Comparison of ENCODE assay signal across 14 cellular contexts in the genomic region with DNA sequence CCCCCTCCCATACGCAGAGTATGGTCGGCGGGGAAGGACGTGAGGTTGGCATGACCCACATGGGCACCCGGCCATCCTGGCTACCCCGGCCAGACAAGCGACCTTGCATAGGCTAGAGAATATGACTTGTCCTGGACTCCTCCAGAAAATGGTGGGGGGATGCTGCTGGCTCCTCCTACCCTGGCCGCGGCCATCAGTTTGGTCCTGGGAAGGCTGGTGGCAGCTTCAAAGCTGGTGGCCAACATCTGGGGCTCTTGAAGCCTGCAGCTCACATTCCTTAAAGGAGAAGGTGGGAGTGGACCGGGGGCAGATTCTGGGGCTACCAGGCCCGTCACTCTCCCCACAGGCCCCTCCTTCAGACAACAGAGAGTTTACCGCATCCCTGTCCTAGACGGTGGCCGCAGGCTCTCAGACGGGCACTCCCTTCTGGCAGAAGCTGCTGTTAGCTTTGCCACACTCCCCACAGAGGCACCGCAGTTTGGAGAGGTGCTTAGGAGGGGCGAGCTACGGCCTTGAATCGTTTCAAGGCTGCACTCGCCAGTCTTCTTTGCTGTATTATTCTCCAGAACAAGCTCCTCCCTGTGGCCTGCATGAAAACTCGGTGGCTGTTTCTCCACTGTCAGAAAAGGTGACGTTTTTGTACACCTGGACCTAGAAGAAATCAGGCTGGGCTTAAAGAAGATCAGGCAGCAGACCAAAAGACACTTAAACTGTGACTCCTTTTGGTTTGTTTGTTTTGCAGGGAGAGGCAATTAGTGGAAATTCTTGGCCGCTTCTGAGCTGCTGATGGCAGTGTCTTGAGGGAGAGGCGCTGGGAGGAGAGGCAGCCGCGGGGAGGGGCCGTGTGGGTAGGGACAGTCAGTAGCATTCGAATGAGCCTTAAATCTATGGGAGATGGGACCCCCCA.
DNase-seq lines count a peak whose midpoint lies in the region; ATAC-seq, FAIRE-seq and TF ChIP-seq lines count a peak whose summit lies in the region.
"Had no signal": no experiment of that assay in that cellular context is flagged by ENCODE, and none has a peak within 500 bp of the region (broad histone marks: within the 10 kb centered on the region; RNA-seq: fewer than 3 reads in every experiment).

No MANE protein-coding gene starts in this region.

- H3K27ac ChIP-seq in RWPE2 (ENCODE audit: poor library complexity, severe bottlenecking) = no peak overlapping the region
- H3K27ac ChIP-seq: left ventricle myocardium inferior, SK-N-MC had no signal

- TF ChIP-seq CTCF in activated CD8-positive, alpha-beta T cell treated with anti-CD3 and anti-CD28 coated beads for 36 hours (IDR thresholded peaks at IDR 0.05) = no peak
- TF ChIP-seq CTCF in RWPE2 (IDR thresholded peaks at IDR 0.05; ENCODE audit: poor library complexity, severe bottlenecking) (peak; percentile 29), type B pancreatic cell (conservative IDR thresholded peaks at IDR 0.05) (no peak)

- ATAC-seq in activated CD8-positive, alpha-beta T cell treated with anti-CD3 and anti-CD28 coated beads, Interleukin-2, amount 10 ng/mL, durations not matched to agents 7 days and 5 days = no peak
- no peak for ATAC-seq in activated CD8-positive, alpha-beta T cell treated with anti-CD3 and anti-CD28 coated beads for 36 hours
- peak; percentile 15; the same call in 1 of the 3 replicates for ATAC-seq in RWPE2 (ENCODE audit: low read depth)
- peak; percentile 70 for ATAC-seq in left colon
- no peak for ATAC-seq in stimulated activated naive CD8-positive, alpha-beta T cell treated with anti-CD3 and anti-CD28 coated beads, Interleukin-15, amount 100 ng/mL, for 72 hours

- no peaks in the 10 kb centered on the region for H3K36me3 Mint-ChIP-seq in activated CD8-positive, alpha-beta T cell treated with anti-CD3 and anti-CD28 coated beads, Interleukin-2, amount 10 ng/mL, durations not matched to agents 7 days and 5 days (ENCODE audit: low read depth)
- no peaks in the 10 kb centered on the region for H3K36me3 Mint-ChIP-seq in activated CD8-positive, alpha-beta T cell treated with anti-CD3 and anti-CD28 coated beads for 36 hours (ENCODE audit: low read depth)
- H3K36me3 Mint-ChIP-seq in type B pancreatic cell = no peaks in the 10 kb centered on the region
- H3K36me3 Mint-ChIP-seq in activated CD4-positive, alpha-beta memory T cell treated with anti-CD3 and anti-CD28 coated beads, Interleukin-2, amount 10 ng/mL, durations not matched to agents 7 days and 5 days (ENCODE audit: low read depth) = no peaks in the 10 kb centered on the region

- H3K27me3 ChIP-seq in RWPE2 (ENCODE audit: insufficient read depth, poor library complexity, severe bottlenecking) = no peaks in the 10 kb centered on the region

- no peaks in the 10 kb centered on the region for H3K4me1 ChIP-seq in RWPE2 (ENCODE audit: insufficient read depth, poor library complexity, severe bottlenecking)
- H3K4me1 ChIP-seq: left ventricle myocardium inferior had no signal

- intact Hi-C loops in activated CD8-positive, alpha-beta T cell treated with anti-CD3 and anti-CD28 coated beads for 36 hours (cut with micrococcal nuclease) = no loop called here
- intact Hi-C loops in left colon (cut with DNase I, micrococcal nuclease) = no loop called here

- no peaks in the 10 kb centered on the region for H3K9me3 ChIP-seq in RWPE2 (ENCODE audit: severe bottlenecking)
- H3K9me3 ChIP-seq: left ventricle myocardium inferior had no signal

- no peak overlapping the region for H3K27ac Mint-ChIP-seq in activated CD8-positive, alpha-beta T cell treated with anti-CD3 and anti-CD28 coated beads, Interleukin-2, amount 10 ng/mL, durations not matched to agents 7 days and 5 days
- no peak overlapping the region for H3K27ac Mint-ChIP-seq in activated CD8-positive, alpha-beta T cell treated with anti-CD3 and anti-CD28 coated beads for 36 hours
- peak overlapping the region; percentile 72 for H3K27ac Mint-ChIP-seq in type B pancreatic cell
- no peak overlapping the region for H3K27ac Mint-ChIP-seq in activated CD4-positive, alpha-beta memory T cell treated with anti-CD3 and anti-CD28 coated beads, Interleukin-2, amount 10 ng/mL, durations not matched to agents 7 days and 5 days
- no peak overlapping the region for H3K27ac Mint-ChIP-seq in stimulated activated naive CD8-positive, alpha-beta T cell treated with anti-CD3 and anti-CD28 coated beads, Interleukin-15, amount 100 ng/mL, for 72 hours

- POLR2A ChIA-PET in activated CD8-positive, alpha-beta T cell treated with anti-CD3 and anti-CD28 coated beads, Interleukin-2, amount 10 ng/mL, durations not matched to agents 7 days and 5 days (lab: Charles Lee) = no interaction called here
- POLR2A ChIA-PET in activated CD8-positive, alpha-beta T cell treated with anti-CD3 and anti-CD28 coated beads for 36 hours (lab: Charles Lee) = no interaction called here
- POLR2A ChIA-PET in activated CD4-positive, alpha-beta memory T cell treated with anti-CD3 and anti-CD28 coated beads, Interleukin-2, amount 10 ng/mL, durations not matched to agents 7 days and 5 days (lab: Charles Lee) = no interaction called here

- no peak for FAIRE-seq in HTR-8/SVneo (lab: Jason Lieb, UNC)

- no peaks in the 10 kb centered on the region for H3K4me1 Mint-ChIP-seq in activated CD8-positive, alpha-beta T cell treated with anti-CD3 and anti-CD28 coated beads, Interleukin-2, amount 10 ng/mL, durations not matched to agents 7 days and 5 days (ENCODE audit: low read depth)
- H3K4me1 Mint-ChIP-seq in activated CD8-positive, alpha-beta T cell treated with anti-CD3 and anti-CD28 coated beads for 36 hours (ENCODE audit: low read depth) = peaks cover 2% of the 10 kb centered on the region
- peaks cover 25% of the 10 kb centered on the region for H3K4me1 Mint-ChIP-seq in type B pancreatic cell (ENCODE audit: unreplicated experiment)
- peaks cover 4% of the 10 kb centered on the region for H3K4me1 Mint-ChIP-seq in activated CD4-positive, alpha-beta memory T cell treated with anti-CD3 and anti-CD28 coated beads, Interleukin-2, amount 10 ng/mL, durations not matched to agents 7 days and 5 days
- H3K4me1 Mint-ChIP-seq in stimulated activated naive CD8-positive, alpha-beta T cell treated with anti-CD3 and anti-CD28 coated beads, Interleukin-15, amount 100 ng/mL, for 72 hours = no peaks in the 10 kb centered on the region

- CTCF ChIA-PET in activated CD8-positive, alpha-beta T cell treated with anti-CD3 and anti-CD28 coated beads, Interleukin-2, amount 10 ng/mL, durations not matched to agents 7 days and 5 days (lab: Charles Lee) = interaction anchor here (0.9 kb wide), 1 partner anchor 174 kb away, joined by 3 read pairs; no protein-coding TSS in a partner anchor
- CTCF ChIA-PET in activated CD8-positive, alpha-beta T cell treated with anti-CD3 and anti-CD28 coated beads for 36 hours (lab: Charles Lee) = interaction anchor here (1.1 kb wide), 1 partner anchor 14 kb away, joined by 4 read pairs; no protein-coding TSS in a partner anchor
- CTCF ChIA-PET in activated CD4-positive, alpha-beta memory T cell treated with anti-CD3 and anti-CD28 coated beads, Interleukin-2, amount 10 ng/mL, durations not matched to agents 7 days and 5 days (lab: Charles Lee) = interaction anchor here (0.8 kb wide), 1 partner anchor 14 kb away, joined by 3 read pairs; no protein-coding TSS in a partner anchor

- H3K36me3 ChIP-seq in RWPE2 (ENCODE audit: low read depth) = no peaks in the 10 kb centered on the region
- H3K36me3 ChIP-seq: left ventricle myocardium inferior had no signal

- H3K27me3 Mint-ChIP-seq in activated CD8-positive, alpha-beta T cell treated with anti-CD3 and anti-CD28 coated beads, Interleukin-2, amount 10 ng/mL, durations not matched to agents 7 days and 5 days (ENCODE audit: low read depth) = peaks cover 14% of the 10 kb centered on the region
- H3K27me3 Mint-ChIP-seq in activated CD8-positive, alpha-beta T cell treated with anti-CD3 and anti-CD28 coated beads for 36 hours = no peaks in the 10 kb centered on the region
- peaks cover 1% of the 10 kb centered on the region for H3K27me3 Mint-ChIP-seq in type B pancreatic cell
- peaks cover 37% of the 10 kb centered on the region for H3K27me3 Mint-ChIP-seq in activated CD4-positive, alpha-beta memory T cell treated with anti-CD3 and anti-CD28 coated beads, Interleukin-2, amount 10 ng/mL, durations not matched to agents 7 days and 5 days
- no peaks in the 10 kb centered on the region for H3K27me3 Mint-ChIP-seq in stimulated activated naive CD8-positive, alpha-beta T cell treated with anti-CD3 and anti-CD28 coated beads, Interleukin-15, amount 100 ng/mL, for 72 hours

- H3K9me3 Mint-ChIP-seq in activated CD8-positive, alpha-beta T cell treated with anti-CD3 and anti-CD28 coated beads, Interleukin-2, amount 10 ng/mL, durations not matched to agents 7 days and 5 days (ENCODE audit: insufficient read depth) = no peaks in the 10 kb centered on the region
- no peaks in the 10 kb centered on the region for H3K9me3 Mint-ChIP-seq in activated CD8-positive, alpha-beta T cell treated with anti-CD3 and anti-CD28 coated beads for 36 hours
- no peaks in the 10 kb centered on the region for H3K9me3 Mint-ChIP-seq in type B pancreatic cell
- H3K9me3 Mint-ChIP-seq in activated CD4-positive, alpha-beta memory T cell treated with anti-CD3 and anti-CD28 coated beads, Interleukin-2, amount 10 ng/mL, durations not matched to agents 7 days and 5 days = no peaks in the 10 kb centered on the region
- no peaks in the 10 kb centered on the region for H3K9me3 Mint-ChIP-seq in stimulated activated naive CD8-positive, alpha-beta T cell treated with anti-CD3 and anti-CD28 coated beads, Interleukin-15, amount 100 ng/mL, for 72 hours

- peak; percentile 16 for DNase-seq in activated CD8-positive, alpha-beta T cell treated with anti-CD3 and anti-CD28 coated beads, Interleukin-2, amount 10 ng/mL, durations not matched to agents 7 days and 5 days
- no peak for DNase-seq in activated CD8-positive, alpha-beta T cell treated with anti-CD3 and anti-CD28 coated beads for 36 hours
- DNase-seq in RWPE2 (ENCODE audit: low spot score) = no peak
- peak; percentile 54 to 65 for DNase-seq in left colon
- DNase-seq in type B pancreatic cell (ENCODE audit: extremely low spot score, unreplicated experiment) = no peak
- no peak for DNase-seq in HTR-8/SVneo (ENCODE audit: insufficient read length, low spot score)
- no peak for DNase-seq in activated CD4-positive, alpha-beta memory T cell treated with anti-CD3 and anti-CD28 coated beads, Interleukin-2, amount 10 ng/mL, durations not matched to agents 7 days and 5 days
- DNase-seq in stimulated activated naive CD8-positive, alpha-beta T cell treated with anti-CD3 and anti-CD28 coated beads, Interleukin-15, amount 100 ng/mL, for 72 hours = no peak
- DNase-seq: activated CD4-positive, CD25-positive, alpha-beta regulatory T cell treated with anti-CD3 and anti-CD28 coated beads, Interleukin-2, amount 50 U/mL, for 72 hours; activated gamma-delta T cell treated with Interleukin-2 at 50 U/mL for 16 hours; GF-D8; left ventricle myocardium inferior; NCI-H510A treated with DMSO at 0.1 percent for 48 hours had no signal

- H3K4me3 ChIP-seq in RWPE2 (ENCODE audit: severe bottlenecking) = no peak overlapping the region
- H3K4me3 ChIP-seq: left ventricle myocardium inferior, SK-N-MC had no signal

- no peak overlapping the region for H3K4me3 Mint-ChIP-seq in activated CD8-positive, alpha-beta T cell treated with anti-CD3 and anti-CD28 coated beads, Interleukin-2, amount 10 ng/mL, durations not matched to agents 7 days and 5 days
- H3K4me3 Mint-ChIP-seq in activated CD8-positive, alpha-beta T cell treated with anti-CD3 and anti-CD28 coated beads for 36 hours = no peak overlapping the region
- peak overlapping the region; percentile 63 for H3K4me3 Mint-ChIP-seq in type B pancreatic cell
- no peak overlapping the region for H3K4me3 Mint-ChIP-seq in activated CD4-positive, alpha-beta memory T cell treated with anti-CD3 and anti-CD28 coated beads, Interleukin-2, amount 10 ng/mL, durations not matched to agents 7 days and 5 days
- no peak overlapping the region for H3K4me3 Mint-ChIP-seq in stimulated activated naive CD8-positive, alpha-beta T cell treated with anti-CD3 and anti-CD28 coated beads, Interleukin-15, amount 100 ng/mL, for 72 hours

Comparison
In these comparisons a context has a peak if more than half of its experiments do, and no peak if none do; other contexts are left out.
1. DNase-seq: peak in activated CD8-positive, alpha-beta T cell treated with anti-CD3 and anti-CD28 coated beads, Interleukin-2, amount 10 ng/mL, durations not matched to agents 7 days and 5 days (single experiment) and left colon (2 of 2); none in activated CD8-positive, alpha-beta T cell treated with anti-CD3 and anti-CD28 coated beads for 36 hours (single experiment), RWPE2 (single experiment), type B pancreatic cell (single experiment), HTR-8/SVneo (single experiment), activated CD4-positive, alpha-beta memory T cell treated with anti-CD3 and anti-CD28 coated beads, Interleukin-2, amount 10 ng/mL, durations not matched to agents 7 days and 5 days (single experiment) and stimulated activated naive CD8-positive, alpha-beta T cell treated with anti-CD3 and anti-CD28 coated beads, Interleukin-15, amount 100 ng/mL, for 72 hours (0 of 2).
2. ATAC-seq: peak in RWPE2 (single experiment) and left colon (single experiment); none in activated CD8-positive, alpha-beta T cell treated with anti-CD3 and anti-CD28 coated beads, Interleukin-2, amount 10 ng/mL, durations not matched to agents 7 days and 5 days (single experiment), activated CD8-positive, alpha-beta T cell treated with anti-CD3 and anti-CD28 coated beads for 36 hours (single experiment) and stimulated activated naive CD8-positive, alpha-beta T cell treated with anti-CD3 and anti-CD28 coated beads, Interleukin-15, amount 100 ng/mL, for 72 hours (single experiment).